ENCODE assay signal across 18 cellular contexts in the genomic region with DNA sequence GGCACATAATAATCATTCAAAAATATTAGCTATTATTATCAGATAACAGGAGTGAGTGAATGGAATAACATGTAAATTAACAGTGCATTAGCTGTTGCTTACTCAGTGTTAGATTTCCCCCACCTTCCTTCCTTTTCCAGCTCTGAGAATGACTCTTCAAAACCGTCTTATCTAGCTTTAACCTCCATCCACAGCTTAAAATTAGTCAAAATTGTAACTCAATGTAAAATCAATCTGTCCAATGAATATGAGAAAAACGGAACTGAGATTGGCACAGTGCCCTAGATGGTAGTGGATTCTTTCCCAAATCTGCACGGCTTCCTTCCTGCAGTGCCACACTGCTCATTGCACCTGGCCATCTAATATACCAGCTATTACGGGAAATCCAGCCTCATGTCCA.
DNase-seq lines count a peak whose midpoint lies in the region; ATAC-seq and TF ChIP-seq lines count a peak whose summit lies in the region.
"Had no signal": no experiment of that assay in that cellular context is flagged by ENCODE, and none has a peak within 500 bp of the region (broad histone marks: within the 10 kb centered on the region; RNA-seq: fewer than 3 reads in every experiment).

No MANE protein-coding gene starts in this region.

- TF ChIP-seq CTCF in HFFc6 (IDR thresholded peaks at IDR 0.05) = no peak
- TF ChIP-seq CTCF in PC-3 (conservative IDR thresholded peaks at IDR 0.05; ENCODE audit: low read depth, low read length) = no peak
- TF ChIP-seq CTCF in CD8-positive, alpha-beta T cell (IDR thresholded peaks at IDR 0.05) = no peak
- no peak for TF ChIP-seq CTCF in esophagus muscularis mucosa (IDR thresholded peaks at IDR 0.05)
- TF ChIP-seq CTCF in right lobe of liver (IDR thresholded peaks at IDR 0.05) = no peak

- no peak overlapping the region for H3K9ac ChIP-seq in PC-3 (ENCODE audit: low read length)

- no peak for TF ChIP-seq EP300 in esophagus muscularis mucosa (IDR thresholded peaks at IDR 0.05)

- peaks cover 67% of the 10 kb centered on the region for H3K4me1 Mint-ChIP-seq in HFFc6 (ENCODE audit: low read depth)
- no peaks in the 10 kb centered on the region for H3K4me1 Mint-ChIP-seq in CD8-positive, alpha-beta T cell (ENCODE audit: low read depth)
- H3K4me1 Mint-ChIP-seq: activated CD4-positive, alpha-beta T cell treated with anti-CD3 and anti-CD28 coated beads, Interleukin-2, amount 10 ng/mL, durations not matched to agents 7 days and 5 days; activated naive CD8-positive, alpha-beta T cell treated with anti-CD3 and anti-CD28 coated beads, Interleukin-2, amount 10 ng/mL, durations not matched to agents 7 days and 5 days; endodermal cell had no signal

- no peaks in the 10 kb centered on the region for H3K79me2 ChIP-seq in PC-3 (ENCODE audit: low read length)

- H3K36me3 Mint-ChIP-seq in HFFc6 (ENCODE audit: low read depth) = peaks cover 20% of the 10 kb centered on the region
- no peaks in the 10 kb centered on the region for H3K36me3 Mint-ChIP-seq in CD8-positive, alpha-beta T cell
- H3K36me3 Mint-ChIP-seq: activated naive CD8-positive, alpha-beta T cell treated with anti-CD3 and anti-CD28 coated beads, Interleukin-2, amount 10 ng/mL, durations not matched to agents 7 days and 5 days had no signal

- H3K27me3 Mint-ChIP-seq in HFFc6 (ENCODE audit: insufficient read depth) = no peaks in the 10 kb centered on the region
- no peaks in the 10 kb centered on the region for H3K27me3 Mint-ChIP-seq in CD8-positive, alpha-beta T cell (ENCODE audit: low read depth)
- H3K27me3 Mint-ChIP-seq: activated CD4-positive, alpha-beta T cell treated with anti-CD3 and anti-CD28 coated beads, Interleukin-2, amount 10 ng/mL, durations not matched to agents 7 days and 5 days; activated naive CD8-positive, alpha-beta T cell treated with anti-CD3 and anti-CD28 coated beads, Interleukin-2, amount 10 ng/mL, durations not matched to agents 7 days and 5 days had no signal

- H3K9me3 ChIP-seq in PC-3 (ENCODE audit: low read length) (no peaks in the 10 kb centered on the region), esophagus muscularis mucosa (no peaks in the 10 kb centered on the region), right lobe of liver (no peaks in the 10 kb centered on the region)
- H3K9me3 ChIP-seq in CD8-positive, alpha-beta T cell (ENCODE audit: low read length) = no peaks in the 10 kb centered on the region

- H3K4me1 ChIP-seq in PC-3 (ENCODE audit: insufficient read depth, low read length) (peaks cover 15% of the 10 kb centered on the region), esophagus muscularis mucosa (no peaks in the 10 kb centered on the region), right lobe of liver (no peaks in the 10 kb centered on the region)
- H3K4me1 ChIP-seq in CD8-positive, alpha-beta T cell (ENCODE audit: insufficient read depth, low read length) = no peaks in the 10 kb centered on the region

- BruUV-seq in PC-3 (replicated peaks; lab: Mats Ljungman, UMichigan) = no TSS peak

- DNase-seq in HFFc6 (peak; percentile 7), PC-3 (peak; percentile 15), esophagus muscularis mucosa (ENCODE audit: extremely low spot score) (no peak), right lobe of liver (no peak)
- DNase-seq in activated effector memory CD4-positive, alpha-beta T cell treated with Interleukin-2 at 50 U/mL for 16 hours = no peak
- DNase-seq in CD8-positive, alpha-beta T cell = no peak
- DNase-seq: activated CD4-positive, alpha-beta T cell treated with anti-CD3 and anti-CD28 coated beads, Interleukin-2, amount 10 ng/mL, durations not matched to agents 7 days and 5 days; activated naive CD8-positive, alpha-beta T cell treated with anti-CD3 and anti-CD28 coated beads, Interleukin-2, amount 10 ng/mL, durations not matched to agents 7 days and 5 days; activated T-cell treated with anti-CD3 and anti-CD28 coated beads, Interleukin-2, amount 50 U/mL, for 1 hour; DMS153; endodermal cell; foreskin fibroblast; HCEC 1CT; NCI-H526; T-helper 2 cell had no signal

- H3K4me3 ChIP-seq in PC-3 (ENCODE audit: low read length) (no peak overlapping the region), esophagus muscularis mucosa (no peak overlapping the region), right lobe of liver (no peak overlapping the region)
- H3K4me3 ChIP-seq in CD8-positive, alpha-beta T cell (ENCODE audit: low read depth, low read length) = no peak overlapping the region

- CTCF ChIA-PET in PC-3 (lab: Charles Lee) = interaction anchor here (0.8 kb wide), 1 partner anchor 13 kb away, joined by 9 read pairs; no protein-coding TSS in a partner anchor
- CTCF ChIA-PET in CD8-positive, alpha-beta T cell (lab: Charles Lee) = interaction anchor here (0.6 kb wide), 1 partner anchor 66 kb away, joined by 3 read pairs; no protein-coding TSS in a partner anchor

- H3K27me3 ChIP-seq in PC-3 (ENCODE audit: low read length) (no peaks in the 10 kb centered on the region), esophagus muscularis mucosa (no peaks in the 10 kb centered on the region), right lobe of liver (no peaks in the 10 kb centered on the region)
- H3K27me3 ChIP-seq in CD8-positive, alpha-beta T cell (ENCODE audit: insufficient read depth, low read length) = no peaks in the 10 kb centered on the region

- POLR2A ChIA-PET in PC-3 (lab: Charles Lee; ENCODE audit: unreplicated experiment) = no interaction called here
- POLR2A ChIA-PET in CD8-positive, alpha-beta T cell (lab: Charles Lee) = no interaction called here

- no peaks in the 10 kb centered on the region for H3F3A ChIP-seq in PC-3 (ENCODE audit: low read length, unreplicated experiment)

- no peak overlapping the region for H2AFZ ChIP-seq in PC-3 (ENCODE audit: low read length)

- 70% methylated on average over 4 of the region's 4 CpGs for WGBS in esophagus muscularis mucosa
- WGBS in right lobe of liver (ENCODE audit: insufficient coverage, low coverage, low lambda C conversion rate, missing lambda C conversion rate) = 41% methylated on average over 3 of the region's 4 CpGs

- H3K4me3 Mint-ChIP-seq in HFFc6 = no peak overlapping the region
- H3K4me3 Mint-ChIP-seq in CD8-positive, alpha-beta T cell = no peak overlapping the region
- H3K4me3 Mint-ChIP-seq: activated CD4-positive, alpha-beta T cell treated with anti-CD3 and anti-CD28 coated beads, Interleukin-2, amount 10 ng/mL, durations not matched to agents 7 days and 5 days; activated naive CD8-positive, alpha-beta T cell treated with anti-CD3 and anti-CD28 coated beads, Interleukin-2, amount 10 ng/mL, durations not matched to agents 7 days and 5 days; endodermal cell had no signal

- no peak for TF ChIP-seq POLR2A in esophagus muscularis mucosa (IDR thresholded peaks at IDR 0.05; ENCODE audit: low read depth)
- no peak for TF ChIP-seq POLR2A in right lobe of liver (IDR thresholded peaks at IDR 0.05)

- ATAC-seq in GM18511 (IDR thresholded peaks at IDR 0.05; ENCODE audit: unreplicated experiment) = peak; percentile 73
- ATAC-seq in HG03469 (IDR thresholded peaks at IDR 0.05; ENCODE audit: unreplicated experiment) = peak; percentile 78
- peak; percentile 65 for ATAC-seq in PC-3
- ATAC-seq in CD8-positive, alpha-beta T cell = no peak
- no peak for ATAC-seq in right lobe of liver

- no peaks in the 10 kb centered on the region for H3K9me3 Mint-ChIP-seq in HFFc6
- no peaks in the 10 kb centered on the region for H3K9me3 Mint-ChIP-seq in CD8-positive, alpha-beta T cell
- H3K9me3 Mint-ChIP-seq: activated CD4-positive, alpha-beta T cell treated with anti-CD3 and anti-CD28 coated beads, Interleukin-2, amount 10 ng/mL, durations not matched to agents 7 days and 5 days; activated naive CD8-positive, alpha-beta T cell treated with anti-CD3 and anti-CD28 coated beads, Interleukin-2, amount 10 ng/mL, durations not matched to agents 7 days and 5 days; endodermal cell had no signal

- intact Hi-C loops in PC-3 (cut with micrococcal nuclease) = no loop called here
- intact Hi-C loops in CD8-positive, alpha-beta T cell (cut with DNase I, micrococcal nuclease) = no loop called here
- intact Hi-C loops in esophagus muscularis mucosa (cut with DNase I) = no loop called here
- intact Hi-C loops in right lobe of liver (cut with DNase I) = no loop called here

- H3K4me2 ChIP-seq in PC-3 (ENCODE audit: low read length) = no peak overlapping the region

- H3K27ac ChIP-seq in PC-3 (ENCODE audit: low read length) (no peak overlapping the region), esophagus muscularis mucosa (replicated peaks in 1 of 4) (no peak overlapping the region), right lobe of liver (no peak overlapping the region)
- H3K27ac ChIP-seq in CD8-positive, alpha-beta T cell (ENCODE audit: low read depth, low read length) = no peak overlapping the region
- H3K27ac ChIP-seq: HL-60 had no signal

- peak overlapping the region; percentile 60 for H3K27ac Mint-ChIP-seq in HFFc6
- no peak overlapping the region for H3K27ac Mint-ChIP-seq in CD8-positive, alpha-beta T cell
- H3K27ac Mint-ChIP-seq: activated CD4-positive, alpha-beta T cell treated with anti-CD3 and anti-CD28 coated beads, Interleukin-2, amount 10 ng/mL, durations not matched to agents 7 days and 5 days; activated naive CD8-positive, alpha-beta T cell treated with anti-CD3 and anti-CD28 coated beads, Interleukin-2, amount 10 ng/mL, durations not matched to agents 7 days and 5 days; endodermal cell had no signal

- no peaks in the 10 kb centered on the region for H4K20me1 ChIP-seq in PC-3 (ENCODE audit: low read length)

- H3K36me3 ChIP-seq in PC-3 (ENCODE audit: low read depth, low read length) = no peaks in the 10 kb centered on the region
- H3K36me3 ChIP-seq in CD8-positive, alpha-beta T cell (ENCODE audit: insufficient read depth, low read length) = no peaks in the 10 kb centered on the region
- no peaks in the 10 kb centered on the region for H3K36me3 ChIP-seq in esophagus muscularis mucosa
- H3K36me3 ChIP-seq in right lobe of liver = no peaks in the 10 kb centered on the region

- no peaks in the 10 kb centered on the region for H3K9me2 ChIP-seq in PC-3 (replicated peaks; ENCODE audit: low read length)

Comparison
In these comparisons a context has a peak if more than half of its experiments do, and no peak if none do; other contexts are left out.
1. ATAC-seq: peak in GM18511 (single experiment), HG03469 (single experiment) and PC-3 (single experiment); none in CD8-positive, alpha-beta T cell (single experiment) and right lobe of liver (0 of 4).
2. DNase-seq: peak in HFFc6 (single experiment) and PC-3 (single experiment); none in activated effector memory CD4-positive, alpha-beta T cell treated with Interleukin-2 at 50 U/mL for 16 hours (single experiment), CD8-positive, alpha-beta T cell (0 of 7), esophagus muscularis mucosa (single experiment) and right lobe of liver (0 of 3).